12 cellular contexts compared by ENCODE assay signal in genomic region chr18:32372381-32373061, GRCh38.
DNase-seq lines count a peak whose midpoint lies in the region.
"Had no signal": no experiment of that assay in that cellular context is flagged by ENCODE, and none has a peak within 500 bp of the region (broad histone marks: within the 10 kb centered on the region; RNA-seq: fewer than 3 reads in every experiment).

No MANE protein-coding gene starts in this region.

- peak overlapping the region; percentile 79 for H2BK12ac ChIP-seq in trophoblast cell (ENCODE audit: low read length)

- H3K23ac ChIP-seq in trophoblast cell (ENCODE audit: low read length): no peak overlapping the region

- peak; percentile 27 for DNase-seq in DMS79 (lab: John Stamatoyannopoulos, UW)
- DNase-seq in NCI-H2196 treated with DMSO at 0.1 percent for 48 hours (lab: John Stamatoyannopoulos, UW; ENCODE audit: unreplicated experiment): peak; percentile 71
- DNase-seq in epithelial cell of prostate (ENCODE audit: low read depth, low spot score): peak; percentile 98
- peak; percentile 98 to 100 for DNase-seq in trophoblast cell
- DNase-seq in hypothalamus (lab: John Stamatoyannopoulos, UW): no peak
- no peak for DNase-seq in foreskin melanocyte
- no peak for DNase-seq in NOMO-1 (lab: John Stamatoyannopoulos, UW; ENCODE audit: unreplicated experiment in 2 of 2)
- DNase-seq in GM19238 (ENCODE audit: insufficient read length, low spot score): no peak
- DNase-seq: activated B cell treated with CpG ODN at 0.5 μM for 24 hours; C1 segment of cervical spinal cord; HCEC 1CT; stimulated activated CD4-positive, alpha-beta T cell treated with anti-CD3 and anti-CD28 coated beads, Interleukin-12 subunit alpha, Interleukin-12 subunit beta, amount 100 ng/mL, for 4 hours had no signal

- H3K27ac ChIP-seq in epithelial cell of prostate: peak overlapping the region; percentile 96
- peak overlapping the region; percentile 78 for H3K27ac ChIP-seq in trophoblast cell (ENCODE audit: low read depth, low read length)

- no peak overlapping the region for H3K14ac ChIP-seq in trophoblast cell (ENCODE audit: low read length)

- no peak overlapping the region for H3K4me3 ChIP-seq in trophoblast cell (ENCODE audit: low read depth, low read length)

- H4K12ac ChIP-seq in trophoblast cell (ENCODE audit: low read depth, low read length): no peak overlapping the region

- peak overlapping the region; percentile 87 for H2BK5ac ChIP-seq in trophoblast cell (ENCODE audit: low read depth, low read length, poor library complexity)

- peak overlapping the region; percentile 85 for H2AFZ ChIP-seq in trophoblast cell (ENCODE audit: insufficient read depth, low read length, poor library complexity)

- no peaks in the 10 kb centered on the region for H3K27me3 ChIP-seq in trophoblast cell (ENCODE audit: insufficient read depth, low read length)

- no peak overlapping the region for H4K91ac ChIP-seq in trophoblast cell (ENCODE audit: low read depth, low read length)

- no peak overlapping the region for H3K9ac ChIP-seq in trophoblast cell (ENCODE audit: low read length)

- H3K36me3 ChIP-seq in trophoblast cell (ENCODE audit: control insufficient read depth in 1 of 2, insufficient read depth in 2 of 2, low read length in 2 of 2): no peaks in the 10 kb centered on the region

- peaks cover 2% of the 10 kb centered on the region for H3K79me2 ChIP-seq in trophoblast cell (ENCODE audit: control insufficient read depth, insufficient read depth, low read length, poor library complexity)

- no peak overlapping the region for H2AK5ac ChIP-seq in trophoblast cell (ENCODE audit: low read length)

- H3K4ac ChIP-seq in trophoblast cell (ENCODE audit: low read depth, low read length): no peak overlapping the region

- peaks cover 12% of the 10 kb centered on the region for H3K79me1 ChIP-seq in trophoblast cell (ENCODE audit: low read length)

- H4K8ac ChIP-seq in trophoblast cell (ENCODE audit: low read depth, low read length): peak overlapping the region; percentile 66

- no peak overlapping the region for H3K18ac ChIP-seq in trophoblast cell (ENCODE audit: low read length)

- H2BK120ac ChIP-seq in trophoblast cell (ENCODE audit: insufficient read depth, low read length, poor library complexity): peak overlapping the region; percentile 85

- H3K4me1 ChIP-seq in trophoblast cell (ENCODE audit: control insufficient read depth in 1 of 2, insufficient read depth in 2 of 2, low read length in 2 of 2): peaks cover 13 to 20% of the 10 kb centered on the region in 2 experiments

- no CpG with 5 or more reads among the region's 3 CpGs for WGBS in trophoblast cell (ENCODE audit: extremely low coverage, insufficient coverage, insufficient read length)

- H3K9me3 ChIP-seq in trophoblast cell (ENCODE audit: insufficient read depth, low read depth, low read length): peaks cover 2% of the 10 kb centered on the region

- H3K4me2 ChIP-seq in trophoblast cell (ENCODE audit: low read length): peak overlapping the region; percentile 43

Comparison
In these comparisons a context has a peak if more than half of its experiments do, and no peak if none do; other contexts are left out.
1. DNase-seq: peak in DMS79 (single experiment), NCI-H2196 treated with DMSO at 0.1 percent for 48 hours (single experiment), epithelial cell of prostate (single experiment) and trophoblast cell (2 of 2); none in hypothalamus (0 of 51), foreskin melanocyte (single experiment), NOMO-1 (0 of 2) and GM19238 (single experiment).